Comparison of ENCODE assay signal across 10 cellular contexts in genomic region chr22:37610153-37610475, GRCh38. TPM values are rescaled to one million over a fixed set of nuclear protein-coding genes. Genes with fewer than 3 reads are reported as not detected.
DNase-seq lines count a peak whose midpoint lies in the region; TF ChIP-seq lines count a peak whose summit lies in the region.
"Not testable (repeated sequence)": the region's sequence is repeated elsewhere in the genome, so short reads cannot be mapped to it uniquely, and the experiment has no call there.
"Had no signal": no experiment of that assay in that cellular context is flagged by ENCODE, and none has a peak within 500 bp of the region (broad histone marks: within the 10 kb centered on the region; RNA-seq: fewer than 3 reads in every experiment).

No MANE protein-coding gene starts in this region.

- peak overlapping the region; percentile 91 for H3K27ac Mint-ChIP-seq in HFFc6
- H3K27ac Mint-ChIP-seq in activated naive CD4-positive, alpha-beta T cell treated with anti-CD3 and anti-CD28 coated beads for 36 hours: peak overlapping the region; percentile 79
- H3K27ac Mint-ChIP-seq in nephron progenitor cell: peak overlapping the region; percentile 95

- H3K9me3 Mint-ChIP-seq in HFFc6; activated naive CD4-positive, alpha-beta T cell treated with anti-CD3 and anti-CD28 coated beads for 36 hours; nephron progenitor cell: not testable (repeated sequence)

- H3K4me1 Mint-ChIP-seq in HFFc6 (ENCODE audit: low read depth): peaks cover 39% of the 10 kb centered on the region
- peaks cover 42% of the 10 kb centered on the region for H3K4me1 Mint-ChIP-seq in activated naive CD4-positive, alpha-beta T cell treated with anti-CD3 and anti-CD28 coated beads for 36 hours (ENCODE audit: low read depth)
- H3K4me1 Mint-ChIP-seq in nephron progenitor cell: peaks cover 36% of the 10 kb centered on the region

- H3K4me3 ChIP-seq in BLaER1 (peak overlapping the region; percentile 95), SJCRH30 (peak overlapping the region; percentile 95), duodenal mucosa (ENCODE audit: low read depth in 1 of 2, low read length in 2 of 2) (peak overlapping the region; percentile 89 to 95), iPS-20b (ENCODE audit: low read length) (peak overlapping the region; percentile 96), subcutaneous abdominal adipose tissue (ENCODE audit: low read depth in 1 of 5, low read length in 5 of 5) (peak overlapping the region in 4 of 5 donors; percentile 79 to 90 (median 80))

- H3K9me3 ChIP-seq in BLaER1; SJCRH30 (replicated peaks); duodenal mucosa (ENCODE audit: control insufficient read depth in 1 of 2, low read length in 2 of 2); iPS-20b (ENCODE audit: insufficient read depth, low read depth, low read length); subcutaneous abdominal adipose tissue (ENCODE audit: control insufficient read depth in 5 of 5, low read length in 5 of 5): not testable (repeated sequence)

- peak overlapping the region; percentile 99 for H3K4me2 ChIP-seq in BLaER1

- H3K27me3 Mint-ChIP-seq in HFFc6 (ENCODE audit: insufficient read depth); activated naive CD4-positive, alpha-beta T cell treated with anti-CD3 and anti-CD28 coated beads for 36 hours (ENCODE audit: low read depth); nephron progenitor cell (ENCODE audit: low read depth, poor library complexity): not testable (repeated sequence)

- H3K36me3 ChIP-seq in BLaER1 (peaks cover 38% of the 10 kb centered on the region), duodenal mucosa (ENCODE audit: control insufficient read depth in 1 of 2, insufficient read depth in 2 of 2, low read length in 2 of 2) (peaks cover 5 to 11% of the 10 kb centered on the region in 2 donors), iPS-20b (ENCODE audit: insufficient read depth, low read depth, low read length) (peaks cover 18% of the 10 kb centered on the region; the same call in 1 of the 2 replicates), subcutaneous abdominal adipose tissue (ENCODE audit: control insufficient read depth in 5 of 5, insufficient read depth in 5 of 5, low read length in 5 of 5) (peaks cover 0 to 11% (median 5%) of the 10 kb centered on the region in 5 donors)
- H3K36me3 ChIP-seq in SJCRH30: not testable (repeated sequence)

- H3K36me3 Mint-ChIP-seq in HFFc6 (ENCODE audit: low read depth); activated naive CD4-positive, alpha-beta T cell treated with anti-CD3 and anti-CD28 coated beads for 36 hours (ENCODE audit: low read depth): not testable (repeated sequence)
- H3K36me3 Mint-ChIP-seq in nephron progenitor cell (ENCODE audit: low read depth): peaks cover 22% of the 10 kb centered on the region

- H4K20me1 ChIP-seq in BLaER1: 0 out of 2 replicates have a peak, but pooled peaks cover 14% of the 10 kb centered on the region

- H3K4me3 Mint-ChIP-seq in HFFc6: peak overlapping the region; percentile 96
- H3K4me3 Mint-ChIP-seq in activated naive CD4-positive, alpha-beta T cell treated with anti-CD3 and anti-CD28 coated beads for 36 hours: peak overlapping the region; percentile 86
- peak overlapping the region; percentile 92 for H3K4me3 Mint-ChIP-seq in nephron progenitor cell

- CTCF ChIA-PET in activated naive CD4-positive, alpha-beta T cell treated with anti-CD3 and anti-CD28 coated beads for 36 hours (lab: Charles Lee): interaction anchor here (0.9 to 5.0 kb wide), 5 partner anchors 18 to 76 kb away, joined by 3 to 29 read pairs (median 4); partner anchors contain the start of gene NOL12

- not testable (repeated sequence) for DNase-seq in HFFc6; SJCRH30; activated naive CD4-positive, alpha-beta T cell treated with anti-CD3 and anti-CD28 coated beads for 36 hours; nephron progenitor cell

- not testable (repeated sequence) for H3K27me3 ChIP-seq in BLaER1; SJCRH30; duodenal mucosa (ENCODE audit: control insufficient read depth in 1 of 2, insufficient read depth in 2 of 2, low read length in 2 of 2); iPS-20b (ENCODE audit: insufficient read depth, low read length); subcutaneous abdominal adipose tissue (ENCODE audit: control insufficient read depth in 5 of 5, insufficient read depth in 4 of 5, low read length in 5 of 5)

- H3K9ac ChIP-seq in BLaER1 (peak overlapping the region; percentile 93), duodenal mucosa (ENCODE audit: low read depth in 1 of 2, low read length in 2 of 2) (peak overlapping the region; percentile 75 to 86), iPS-20b (ENCODE audit: low read depth, low read length) (peak overlapping the region; percentile 99; the same call in 1 of the 2 replicates), subcutaneous abdominal adipose tissue (ENCODE audit: low read length in 5 of 5) (peak overlapping the region in 4 of 5 donors; percentile 85 to 93 (median 88))

- intact Hi-C loops in activated naive CD4-positive, alpha-beta T cell treated with anti-CD3 and anti-CD28 coated beads for 36 hours (cut with micrococcal nuclease): not testable (repeated sequence)

- H3K27ac ChIP-seq in BLaER1 (peak overlapping the region; percentile 93), subcutaneous abdominal adipose tissue (ENCODE audit: low read depth, low read length) (peak overlapping the region; percentile 88)
- H3K27ac ChIP-seq in SJCRH30; duodenal mucosa (ENCODE audit: low read depth, low read length); iPS-20b (ENCODE audit: low read length): not testable (repeated sequence)

- H3K4me1 ChIP-seq in BLaER1 (peaks cover 50% of the 10 kb centered on the region), duodenal mucosa (ENCODE audit: control insufficient read depth in 1 of 2, insufficient read depth in 2 of 2, low read length in 2 of 2) (peaks cover 14 to 23% of the 10 kb centered on the region in 2 donors), subcutaneous abdominal adipose tissue (ENCODE audit: control insufficient read depth in 5 of 5, insufficient read depth in 5 of 5, low read length in 5 of 5) (peaks cover 4 to 53% (median 47%) of the 10 kb centered on the region in 5 donors)
- H3K4me1 ChIP-seq in SJCRH30; iPS-20b (ENCODE audit: insufficient read depth, low read length): not testable (repeated sequence)

- not testable (repeated sequence) for TF ChIP-seq CTCF in HFFc6 (IDR thresholded peaks at IDR 0.05); nephron progenitor cell (IDR thresholded peaks at IDR 0.05)

RNA-seq across cellular contexts. Expression of gene GGA1, which starts 1.5 kb away (rescaled TPM):
- total RNA-seq in HFFc6 (2021; fragmentation: NEBNext Ultra II Directional; extraction: Animal tissue kit (Norgen Biotek cat#: 25700)): 10 to 100 TPM; 37.5 to 45.4 (median 41.5) TPM
- 25.1 and 34.1 TPM in 2 replicates for total RNA-seq in SJCRH30 (2014; rRNA removed; shearing (Covaris generic))
- 10 to 100 TPM; 46.1 to 49.1 TPM for total RNA-seq in activated naive CD4-positive, alpha-beta T cell treated with anti-CD3 and anti-CD28 coated beads for 36 hours

RNA-seq across cellular contexts. Expression of gene SH3BP1, which starts 29.4 kb away (rescaled TPM):
- total RNA-seq in HFFc6 (2021; fragmentation: NEBNext Ultra II Directional; extraction: Animal tissue kit (Norgen Biotek cat#: 25700)): 10 to 100 TPM; 15.9 to 26.3 (median 23.0) TPM
- 6.1 and 6.3 TPM in 2 replicates for total RNA-seq in SJCRH30 (2014; rRNA removed; shearing (Covaris generic))
- 10 to 100 TPM; 45.9 to 51.0 TPM for total RNA-seq in activated naive CD4-positive, alpha-beta T cell treated with anti-CD3 and anti-CD28 coated beads for 36 hours
- total RNA-seq: myocyte had no signal

RNA-seq across cellular contexts. Expression of gene LGALS2, which starts 30.2 kb away (rescaled TPM):
- not detected for total RNA-seq in HFFc6 (2021; fragmentation: NEBNext Ultra II Directional; extraction: Animal tissue kit (Norgen Biotek cat#: 25700))
- not detected in 2 replicates for total RNA-seq in SJCRH30 (2014; rRNA removed; shearing (Covaris generic))
- not detected for total RNA-seq in activated naive CD4-positive, alpha-beta T cell treated with anti-CD3 and anti-CD28 coated beads for 36 hours
- total RNA-seq: cerebellum, myocyte had no signal

RNA-seq across cellular contexts. Expression of gene PDXP, which starts 48.4 kb away (rescaled TPM):
- total RNA-seq in HFFc6 (2021; fragmentation: NEBNext Ultra II Directional; extraction: Animal tissue kit (Norgen Biotek cat#: 25700)): 10 to 100 TPM; 15.3 to 24.5 (median 18.4) TPM
- total RNA-seq in SJCRH30 (2014; rRNA removed; shearing (Covaris generic)): 43.3 and 48.3 TPM in 2 replicates
- 10 to 100 TPM; 17.4 to 19.2 TPM for total RNA-seq in activated naive CD4-positive, alpha-beta T cell treated with anti-CD3 and anti-CD28 coated beads for 36 hours

RNA-seq across cellular contexts. Expression of gene CDC42EP1, which starts 49.8 kb away (rescaled TPM):
- total RNA-seq in HFFc6 (2021; fragmentation: NEBNext Ultra II Directional; extraction: Animal tissue kit (Norgen Biotek cat#: 25700)): 100 to 1,000 TPM in 3 of 6 experiments, 10 to 100 TPM in 3; 88.3 to 104 (median 97.2) TPM
- total RNA-seq in SJCRH30 (2014; rRNA removed; shearing (Covaris generic)): 11.9 and 12.4 TPM in 2 replicates
- 1 to 10 TPM; 1.9 to 2.8 TPM for total RNA-seq in activated naive CD4-positive, alpha-beta T cell treated with anti-CD3 and anti-CD28 coated beads for 36 hours
